ENCODE assay signal across 11 cellular contexts in the genomic region with DNA sequence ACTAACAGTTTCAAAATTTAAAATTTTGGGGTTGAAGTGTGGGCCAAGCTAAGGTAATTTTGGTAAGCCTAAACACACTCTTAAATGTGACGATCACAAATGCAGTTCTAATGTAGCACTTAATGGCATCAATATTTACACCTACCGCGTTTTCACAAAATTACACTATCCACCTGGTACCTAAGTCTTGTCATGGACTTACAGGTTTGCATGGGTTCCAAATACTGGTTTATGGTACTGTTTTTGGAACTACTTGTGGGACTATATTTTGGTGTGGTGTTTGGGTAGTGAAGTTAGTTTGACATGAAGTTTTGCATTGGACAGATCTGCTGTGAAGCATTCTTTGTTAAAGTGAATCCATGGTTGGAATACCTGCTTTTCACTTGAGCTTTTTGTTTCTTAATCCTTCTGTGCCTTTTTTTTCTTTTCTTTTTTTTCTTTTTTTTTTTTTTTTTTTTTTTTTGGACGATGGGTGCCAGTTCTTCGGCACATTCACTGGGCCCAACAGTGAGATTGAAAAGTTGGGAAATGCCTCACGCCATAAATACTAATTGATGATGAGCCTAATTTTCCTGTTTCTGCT. TPM values are rescaled to one million over a fixed set of nuclear protein-coding genes. Genes with fewer than 3 reads are reported as not detected.
DNase-seq lines count a peak whose midpoint lies in the region; ATAC-seq and TF ChIP-seq lines count a peak whose summit lies in the region.
"Had no signal": no experiment of that assay in that cellular context is flagged by ENCODE, and none has a peak within 500 bp of the region (broad histone marks: within the 10 kb centered on the region; RNA-seq: fewer than 3 reads in every experiment).

No MANE protein-coding gene starts in this region.

- H3K9me3 Mint-ChIP-seq in GM23338 (peaks cover 4% of the 10 kb centered on the region; the same call in 1 of the 3 replicates), endodermal cell (no peaks in the 10 kb centered on the region), osteocyte (ENCODE audit: unreplicated experiment) (no peaks in the 10 kb centered on the region)

- H3K4me1 ChIP-seq in GM23338 (ENCODE audit: insufficient read depth) (peaks cover 30% of the 10 kb centered on the region), RWPE2 (ENCODE audit: insufficient read depth, poor library complexity, severe bottlenecking) (peaks cover 55% of the 10 kb centered on the region), endodermal cell (ENCODE audit: control insufficient read depth, insufficient read depth, low read length) (peaks cover 7% of the 10 kb centered on the region)

- peaks cover 80% of the 10 kb centered on the region for H3F3A ChIP-seq in GM23338 (replicated peaks; ENCODE audit: low read depth)

- H3K4me3 ChIP-seq in GM23338 (no peak overlapping the region), RWPE2 (ENCODE audit: severe bottlenecking) (no peak overlapping the region), endodermal cell (ENCODE audit: low read length) (peak overlapping the region; percentile 96)

- H3K4me1 Mint-ChIP-seq in GM23338: peaks cover 48% of the 10 kb centered on the region
- peaks cover 34% of the 10 kb centered on the region for H3K4me1 Mint-ChIP-seq in endodermal cell
- peaks cover 85% of the 10 kb centered on the region for H3K4me1 Mint-ChIP-seq in osteocyte (ENCODE audit: unreplicated experiment)

- H3K4me3 Mint-ChIP-seq in GM23338 (peak overlapping the region; percentile 31), endodermal cell (peak overlapping the region; percentile 91), osteocyte (ENCODE audit: unreplicated experiment) (peak overlapping the region; percentile 96)

- H3K27ac Mint-ChIP-seq in GM23338 (no peak overlapping the region), endodermal cell (peak overlapping the region; percentile 15), osteocyte (ENCODE audit: unreplicated experiment) (peak overlapping the region; percentile 52)

- DNase-seq in GM23338 (ENCODE audit: low spot score) (no peak), RWPE2 (ENCODE audit: low spot score) (no peak), endodermal cell (no peak), osteocyte (ENCODE audit: extremely low spot score, unreplicated experiment) (no peak), NCI-H1694 treated with DMSO at 0.1 percent for 48 hours (lab: John Stamatoyannopoulos, UW) (no peak)
- DNase-seq in stimulated activated CD4-positive, alpha-beta T cell treated with anti-CD3 and anti-CD28 coated beads, Interleukin-2, amount 100 ng/mL, for 24 hours: no peak
- DNase-seq: activated gamma-delta T cell, midbrain, thyroid gland had no signal

- 94 to 100% methylated on average over 1 to 6 of the region's 6 CpGs for WGBS in endodermal cell (ENCODE audit: insufficient coverage in 1 of 2, insufficient read length in 1 of 2), 2 experiments

- TF ChIP-seq CTCF in GM23338 (conservative IDR thresholded peaks at IDR 0.05; ENCODE audit: low read depth in 2 of 2): no peak
- TF ChIP-seq CTCF in RWPE2 (IDR thresholded peaks at IDR 0.05; ENCODE audit: poor library complexity, severe bottlenecking): no peak
- no peak for TF ChIP-seq CTCF in endodermal cell (conservative IDR thresholded peaks at IDR 0.05)
- no peak for TF ChIP-seq CTCF in osteocyte (IDR thresholded peaks at IDR 0.05)

- no peak for ATAC-seq in GM23338
- ATAC-seq in RWPE2 (ENCODE audit: low read depth): no peak
- no peak for ATAC-seq in GM21529 (IDR thresholded peaks at IDR 0.05; ENCODE audit: unreplicated experiment)
- ATAC-seq in GM19455 (IDR thresholded peaks at IDR 0.05; ENCODE audit: unreplicated experiment): no peak

- peaks cover 93% of the 10 kb centered on the region for H4K20me1 ChIP-seq in GM23338 (replicated peaks; ENCODE audit: insufficient read depth)

- H3K79me2 ChIP-seq in GM23338 (replicated peaks; ENCODE audit: insufficient read depth): peaks cover 100% of the 10 kb centered on the region

- 0 out of 2 replicates have a peak overlapping the region, but pooled peaks have one; percentile 50 for H3K4me2 ChIP-seq in GM23338

- H3K9me2 ChIP-seq in GM23338 (ENCODE audit: insufficient read depth): no peaks in the 10 kb centered on the region

- H3K36me3 ChIP-seq in GM23338 (ENCODE audit: insufficient read depth): peaks cover 97% of the 10 kb centered on the region
- H3K36me3 ChIP-seq in RWPE2 (ENCODE audit: low read depth): peaks cover 100% of the 10 kb centered on the region
- peaks cover 97% of the 10 kb centered on the region for H3K36me3 ChIP-seq in endodermal cell (ENCODE audit: control insufficient read depth, insufficient read depth, low read length)

- no peak overlapping the region for H2AFZ ChIP-seq in GM23338

- H3K27me3 ChIP-seq in GM23338 (ENCODE audit: insufficient read depth): no peaks in the 10 kb centered on the region
- no peaks in the 10 kb centered on the region for H3K27me3 ChIP-seq in RWPE2 (ENCODE audit: insufficient read depth, poor library complexity, severe bottlenecking)
- H3K27me3 ChIP-seq in endodermal cell (ENCODE audit: control insufficient read depth, insufficient read depth, low read length, poor library complexity, severe bottlenecking): no peaks in the 10 kb centered on the region
- H3K27me3 ChIP-seq: thyroid gland had no signal

- peak overlapping the region; percentile 41 for H3K9ac ChIP-seq in endodermal cell (ENCODE audit: extremely low read depth, low read length, poor library complexity, severe bottlenecking)

- H3K9me3 ChIP-seq in RWPE2 (ENCODE audit: severe bottlenecking): no peaks in the 10 kb centered on the region
- no peaks in the 10 kb centered on the region for H3K9me3 ChIP-seq in endodermal cell (ENCODE audit: control insufficient read depth, low read length)
- H3K9me3 ChIP-seq: thyroid gland had no signal

- H3K27me3 Mint-ChIP-seq in GM23338 (ENCODE audit: insufficient read depth, low read depth, poor library complexity) (peaks cover 17% of the 10 kb centered on the region), endodermal cell (ENCODE audit: insufficient read depth) (no peaks in the 10 kb centered on the region), osteocyte (ENCODE audit: unreplicated experiment) (no peaks in the 10 kb centered on the region)

- H3K27ac ChIP-seq in GM23338 (ENCODE audit: low read depth) (peak overlapping the region; percentile 76), RWPE2 (ENCODE audit: poor library complexity, severe bottlenecking) (peak overlapping the region; percentile 4), endodermal cell (ENCODE audit: low read depth, low read length) (no peak overlapping the region)

- peaks cover 99% of the 10 kb centered on the region for H3K36me3 Mint-ChIP-seq in GM23338 (ENCODE audit: low read depth)
- H3K36me3 Mint-ChIP-seq in endodermal cell (ENCODE audit: low read depth): peaks cover 98% of the 10 kb centered on the region
- H3K36me3 Mint-ChIP-seq in osteocyte (ENCODE audit: unreplicated experiment): peaks cover 88% of the 10 kb centered on the region

TF ChIP-seq in GM23338, 12 proteins besides CTCF, POLR2A, EP300 and RAD21 (continues in another document):
- TF ChIP-seq EZH2 (IDR thresholded peaks at IDR 0.05; ENCODE audit: low read depth, unreplicated experiment) (no peak), CREB1 (CRISPR knock-in tag; IDR thresholded peaks at IDR 0.05; ENCODE audit: low read depth) (no peak)
- TF ChIP-seq, protein P1, sequence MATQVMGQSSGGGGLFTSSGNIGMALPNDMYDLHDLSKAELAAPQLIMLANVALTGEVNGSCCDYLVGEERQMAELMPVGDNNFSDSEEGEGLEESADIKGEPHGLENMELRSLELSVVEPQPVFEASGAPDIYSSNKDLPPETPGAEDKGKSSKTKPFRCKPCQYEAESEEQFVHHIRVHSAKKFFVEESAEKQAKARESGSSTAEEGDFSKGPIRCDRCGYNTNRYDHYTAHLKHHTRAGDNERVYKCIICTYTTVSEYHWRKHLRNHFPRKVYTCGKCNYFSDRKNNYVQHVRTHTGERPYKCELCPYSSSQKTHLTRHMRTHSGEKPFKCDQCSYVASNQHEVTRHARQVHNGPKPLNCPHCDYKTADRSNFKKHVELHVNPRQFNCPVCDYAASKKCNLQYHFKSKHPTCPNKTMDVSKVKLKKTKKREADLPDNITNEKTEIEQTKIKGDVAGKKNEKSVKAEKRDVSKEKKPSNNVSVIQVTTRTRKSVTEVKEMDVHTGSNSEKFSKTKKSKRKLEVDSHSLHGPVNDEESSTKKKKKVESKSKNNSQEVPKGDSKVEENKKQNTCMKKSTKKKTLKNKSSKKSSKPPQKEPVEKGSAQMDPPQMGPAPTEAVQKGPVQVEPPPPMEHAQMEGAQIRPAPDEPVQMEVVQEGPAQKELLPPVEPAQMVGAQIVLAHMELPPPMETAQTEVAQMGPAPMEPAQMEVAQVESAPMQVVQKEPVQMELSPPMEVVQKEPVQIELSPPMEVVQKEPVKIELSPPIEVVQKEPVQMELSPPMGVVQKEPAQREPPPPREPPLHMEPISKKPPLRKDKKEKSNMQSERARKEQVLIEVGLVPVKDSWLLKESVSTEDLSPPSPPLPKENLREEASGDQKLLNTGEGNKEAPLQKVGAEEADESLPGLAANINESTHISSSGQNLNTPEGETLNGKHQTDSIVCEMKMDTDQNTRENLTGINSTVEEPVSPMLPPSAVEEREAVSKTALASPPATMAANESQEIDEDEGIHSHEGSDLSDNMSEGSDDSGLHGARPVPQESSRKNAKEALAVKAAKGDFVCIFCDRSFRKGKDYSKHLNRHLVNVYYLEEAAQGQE (IDR thresholded peaks at IDR 0.05; ENCODE audit: unreplicated experiment): no peak

RNA-seq across cellular contexts. Expression of gene SRSF3, which starts 6.5 kb away (rescaled TPM):
- total RNA-seq in GM23338 (2014; rRNA removed; shearing (Covaris generic)): 254 and 436 TPM in 2 replicates
- polyA plus RNA-seq in GM23338 (2016; fragmentation: Nextera tagmentation; extraction: Ambion mirVana): 585 and 655 TPM in 2 replicates
- total RNA-seq in endodermal cell (100 to 1,000 TPM; 493 to 536 TPM), osteocyte (209 and 216 TPM in 2 replicates)
- 582 TPM for polyA plus RNA-seq in endodermal cell (2013, experiment 1 of 2)
- polyA plus RNA-seq in endodermal cell (2013, experiment 2 of 2): 506 TPM

RNA-seq across cellular contexts. Expression of gene STK38, which starts 53.4 kb away (rescaled TPM):
- 15.2 and 17.4 TPM in 2 replicates for total RNA-seq in GM23338 (2014; rRNA removed; shearing (Covaris generic))
- 9.0 and 10.8 TPM in 2 replicates for polyA plus RNA-seq in GM23338 (2016; fragmentation: Nextera tagmentation; extraction: Ambion mirVana)
- total RNA-seq in endodermal cell (10 to 100 TPM; 35.2 to 38.3 TPM), osteocyte (51.6 and 53.9 TPM in 2 replicates)
- polyA plus RNA-seq in endodermal cell (2013, experiment 1 of 2): 29.6 TPM
- 28.6 TPM for polyA plus RNA-seq in endodermal cell (2013, experiment 2 of 2)

Comparison
In these comparisons a context has a peak if more than half of its experiments do, and no peak if none do; other contexts are left out.
1. H3K4me3 Mint-ChIP-seq: peak in every context shown above with its lines; median percentile 96 in osteocyte; 91 in endodermal cell; 31 in GM23338.